In genomic region chr11:95996621-95997020, GRCh38 we compare ENCODE assay signal across 31 cellular contexts.
"Had no signal": no experiment of that assay in that cellular context is flagged by ENCODE, and none has a peak within 500 bp of the region (broad histone marks: within the 10 kb centered on the region; RNA-seq: fewer than 3 reads in every experiment).

No MANE protein-coding gene starts in this region.

- H3K27ac Mint-ChIP-seq: activated CD4-positive, alpha-beta memory T cell treated with anti-CD3 and anti-CD28 coated beads, Interleukin-2, amount 10 ng/mL, durations not matched to agents 7 days and 5 days; activated T-helper 17 cell treated with anti-CD3 and anti-CD28 coated beads, Interleukin-2, amount 50 U/mL, for 72 hours; stimulated activated memory B cell treated with anti-CD40 and anti-IgM and Interleukin-4, amounts not matched to agents 10 μg/mL and 1 μg/mL and 100 μg/mL, for 72 hours; stimulated activated naive CD8-positive, alpha-beta T cell treated with anti-CD3 and anti-CD28 coated beads, Interleukin-15, amount 100 ng/mL, for 72 hours had no signal

- H3K4me3 Mint-ChIP-seq: activated CD4-positive, alpha-beta memory T cell treated with anti-CD3 and anti-CD28 coated beads, Interleukin-2, amount 10 ng/mL, durations not matched to agents 7 days and 5 days; activated T-cell treated with anti-CD3 and anti-CD28 coated beads, Interleukin-2, amount 50 U/mL, for 4 hours; activated T-helper 17 cell treated with anti-CD3 and anti-CD28 coated beads, Interleukin-2, amount 50 U/mL, for 72 hours; naive B cell; stimulated activated memory B cell treated with anti-CD40 and anti-IgM and Interleukin-4, amounts not matched to agents 10 μg/mL and 1 μg/mL and 100 μg/mL, for 72 hours; stimulated activated naive CD8-positive, alpha-beta T cell treated with anti-CD3 and anti-CD28 coated beads, Interleukin-15, amount 100 ng/mL, for 72 hours had no signal

- H3K9me3 Mint-ChIP-seq: activated CD4-positive, alpha-beta memory T cell treated with anti-CD3 and anti-CD28 coated beads, Interleukin-2, amount 10 ng/mL, durations not matched to agents 7 days and 5 days; activated T-cell treated with anti-CD3 and anti-CD28 coated beads, Interleukin-2, amount 50 U/mL, for 4 hours; activated T-helper 17 cell treated with anti-CD3 and anti-CD28 coated beads, Interleukin-2, amount 50 U/mL, for 72 hours; naive B cell; stimulated activated memory B cell treated with anti-CD40 and anti-IgM and Interleukin-4, amounts not matched to agents 10 μg/mL and 1 μg/mL and 100 μg/mL, for 72 hours; stimulated activated naive CD8-positive, alpha-beta T cell treated with anti-CD3 and anti-CD28 coated beads, Interleukin-15, amount 100 ng/mL, for 72 hours had no signal

- ATAC-seq: activated CD4-positive, CD25-positive, alpha-beta regulatory T cell treated with anti-CD3 and anti-CD28 coated beads, Interleukin-2, amount 50 U/mL, for 24 hours; activated T-cell treated with anti-CD3 and anti-CD28 coated beads, Interleukin-2, amount 50 U/mL, for 4 hours; activated T-helper 17 cell treated with anti-CD3 and anti-CD28 coated beads, Interleukin-2, amount 50 U/mL, for 72 hours; body of pancreas; pancreas; stimulated activated memory B cell treated with anti-CD40 and anti-IgM and Interleukin-4, amounts not matched to agents 10 μg/mL and 1 μg/mL and 100 μg/mL, for 72 hours; stimulated activated naive CD8-positive, alpha-beta T cell treated with anti-CD3 and anti-CD28 coated beads, Interleukin-15, amount 100 ng/mL, for 72 hours; upper lobe of right lung had no signal

- H3K27me3 Mint-ChIP-seq: activated CD4-positive, alpha-beta memory T cell treated with anti-CD3 and anti-CD28 coated beads, Interleukin-2, amount 10 ng/mL, durations not matched to agents 7 days and 5 days; activated T-helper 17 cell treated with anti-CD3 and anti-CD28 coated beads, Interleukin-2, amount 50 U/mL, for 72 hours; naive B cell; stimulated activated memory B cell treated with anti-CD40 and anti-IgM and Interleukin-4, amounts not matched to agents 10 μg/mL and 1 μg/mL and 100 μg/mL, for 72 hours; stimulated activated naive CD8-positive, alpha-beta T cell treated with anti-CD3 and anti-CD28 coated beads, Interleukin-15, amount 100 ng/mL, for 72 hours had no signal

- DNase-seq: activated CD4-positive, alpha-beta memory T cell treated with anti-CD3 and anti-CD28 coated beads, Interleukin-2, amount 10 ng/mL, durations not matched to agents 7 days and 5 days; activated CD4-positive, alpha-beta T cell treated with anti-CD3 and anti-CD28 coated beads for 48 hours; activated gamma-delta T cell treated with Interleukin-2 at 50 U/mL for 16 hours; activated naive CD4-positive, alpha-beta T cell treated with anti-CD3 and anti-CD28 coated beads, Interleukin-2, amount 50 U/mL, for 16 hours; activated T-cell treated with anti-CD3 and anti-CD28 coated beads, Interleukin-2, amount 50 U/mL, for 4 hours; adrenal gland; aorta; body of pancreas; cerebellar nuclear complex; colonic mucosa; dorsolateral prefrontal cortex; effector memory CD4-positive, alpha-beta T cell; glutamatergic neuron; islet precursor cell; mammary epithelial cell; naive B cell; nucleus accumbens; pancreas; sigmoid colon; small intestine; stimulated activated CD4-positive, alpha-beta T cell treated with anti-CD3 and anti-CD28 coated beads, Interleukin-1b, Interleukin-23, amount 100 ng/mL, for 48 hours; stimulated activated CD4-positive, alpha-beta T cell treated with anti-CD3 and anti-CD28 coated beads, Interleukin-4, amount 100 ng/mL, for 4 hours; stimulated activated CD8-positive, alpha-beta memory T cell treated with anti-CD3 and anti-CD28 coated beads, Interleukin-4, amount 100 ng/mL, for 48 hours; stimulated activated naive CD8-positive, alpha-beta T cell treated with anti-CD3 and anti-CD28 coated beads, Interleukin-15, amount 100 ng/mL, for 72 hours; T-helper 9 cell; tibial artery; upper lobe of right lung; WERI-Rb-1 had no signal
